In the genomic region with DNA sequence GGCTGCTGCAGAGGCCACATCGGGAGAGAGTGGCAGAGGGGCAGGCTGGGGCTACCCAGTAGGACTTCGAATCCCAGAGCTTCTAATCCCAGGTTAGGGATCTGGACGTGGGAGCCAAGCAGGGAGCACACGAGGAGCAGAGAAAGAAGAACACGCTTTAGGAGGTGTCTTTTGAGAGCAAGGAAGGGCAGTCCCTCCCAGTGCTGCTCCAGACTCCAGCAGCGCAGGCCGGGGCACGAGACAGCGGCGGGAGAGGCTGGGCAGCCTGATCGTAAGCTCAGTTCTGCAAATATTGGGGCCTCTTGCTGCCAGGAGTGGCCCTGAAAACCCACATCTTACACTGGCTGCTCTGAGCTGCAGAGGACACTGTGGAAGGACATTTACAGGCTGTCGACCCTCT, we compare ENCODE assay signal across 18 cellular contexts.
DNase-seq lines count a peak whose midpoint lies in the region; ATAC-seq and TF ChIP-seq lines count a peak whose summit lies in the region.
"Had no signal": no experiment of that assay in that cellular context is flagged by ENCODE, and none has a peak within 500 bp of the region (broad histone marks: within the 10 kb centered on the region; RNA-seq: fewer than 3 reads in every experiment).

No MANE protein-coding gene starts in this region.

- no peaks in the 10 kb centered on the region for H3K27me3 Mint-ChIP-seq in activated T-cell treated with anti-CD3 and anti-CD28 coated beads, Interleukin-2, amount 50 U/mL, for 24 hours
- H3K27me3 Mint-ChIP-seq in glutamatergic neuron (ENCODE audit: unreplicated experiment): peaks cover 4% of the 10 kb centered on the region
- H3K27me3 Mint-ChIP-seq: activated CD4-positive, alpha-beta T cell treated with anti-CD3 and anti-CD28 coated beads, Interleukin-2, amount 10 ng/mL, durations not matched to agents 24 days and 14 days had no signal

- H3K36me3 ChIP-seq in heart left ventricle (peaks cover 0 to 54% (median 9%) of the 10 kb centered on the region in 9 donors), neutrophil (peaks cover 58% of the 10 kb centered on the region), sigmoid colon (peaks cover 0 to 5% (median 0%) of the 10 kb centered on the region in 4 donors)

- H3K27me3 ChIP-seq in heart left ventricle (no peaks in the 10 kb centered on the region), neutrophil (no peaks in the 10 kb centered on the region), sigmoid colon (no peaks in the 10 kb centered on the region)

- no peak overlapping the region for H3K27ac Mint-ChIP-seq in activated T-cell treated with anti-CD3 and anti-CD28 coated beads, Interleukin-2, amount 50 U/mL, for 24 hours
- no peak overlapping the region for H3K27ac Mint-ChIP-seq in glutamatergic neuron (ENCODE audit: unreplicated experiment)
- H3K27ac Mint-ChIP-seq: activated CD4-positive, alpha-beta T cell treated with anti-CD3 and anti-CD28 coated beads, Interleukin-2, amount 10 ng/mL, durations not matched to agents 24 days and 14 days had no signal

- no peak overlapping the region for H3K4me3 ChIP-seq in heart left ventricle
- H3K4me3 ChIP-seq in neutrophil (ENCODE audit: low read depth in 1 of 2, low read length in 1 of 2): no peak overlapping the region
- H3K4me3 ChIP-seq in sigmoid colon: no peak overlapping the region
- H3K4me3 ChIP-seq: A549 had no signal

- TF ChIP-seq CTCF in heart left ventricle (IDR thresholded peaks at IDR 0.05) (no peak), neutrophil (IDR thresholded peaks at IDR 0.05) (no peak), sigmoid colon (IDR thresholded peaks at IDR 0.05) (no peak), glutamatergic neuron (IDR thresholded peaks at IDR 0.05; ENCODE audit: partially characterized antibody, unreplicated experiment) (no peak)

- H3K9me3 ChIP-seq in heart left ventricle (no peaks in the 10 kb centered on the region), neutrophil (no peaks in the 10 kb centered on the region), sigmoid colon (no peaks in the 10 kb centered on the region)
- H3K9me3 ChIP-seq: A549 had no signal

- H3K4me1 ChIP-seq in heart left ventricle (peaks cover 14 to 78% (median 50%) of the 10 kb centered on the region in 12 donors), neutrophil (ENCODE audit: control insufficient read depth in 1 of 2, insufficient read depth in 1 of 2, low read depth in 1 of 2, low read length in 1 of 2) (peaks cover 3 to 16% of the 10 kb centered on the region in 2 experiments), sigmoid colon (peaks cover 0 to 25% (median 12%) of the 10 kb centered on the region in 4 donors)

- H3K36me3 Mint-ChIP-seq in activated T-cell treated with anti-CD3 and anti-CD28 coated beads, Interleukin-2, amount 50 U/mL, for 24 hours (ENCODE audit: low read depth): peaks cover 47% of the 10 kb centered on the region
- no peaks in the 10 kb centered on the region for H3K36me3 Mint-ChIP-seq in glutamatergic neuron (ENCODE audit: unreplicated experiment)

- no peak for TF ChIP-seq EP300 in sigmoid colon (IDR thresholded peaks at IDR 0.05)

- ATAC-seq in Right ventricle myocardium inferior: peak; percentile 19
- peak in 3 of 4 donors; percentile 18 to 34 (median 30) for ATAC-seq in heart left ventricle
- ATAC-seq: A549 had no signal

- TF ChIP-seq POLR2A in heart left ventricle (IDR thresholded peaks at IDR 0.05) (no peak), sigmoid colon (IDR thresholded peaks at IDR 0.05) (no peak)

- intact Hi-C loops in Right ventricle myocardium inferior (cut with DNase I) (loop anchor here (5.0 kb wide), 1 partner anchor 75 kb away; a partner anchor contains a TSS), cardiac septum (cut with DNase I) (no loop called here), heart left ventricle (cut with DNase I) (loop anchor here in 3 of 10 donors (5.0 to 10.0 kb wide), 3 partner anchors 35 to 73 kb away; a partner anchor contains a TSS), sigmoid colon (cut with DNase I) (no loop called here)

- no peak for DNase-seq in Right ventricle myocardium inferior (ENCODE audit: missing footprints)
- DNase-seq in cardiac septum (ENCODE audit: low spot score): no peak
- no peak for DNase-seq in heart left ventricle
- DNase-seq in activated T-cell treated with anti-CD3 and anti-CD28 coated beads, Interleukin-2, amount 50 U/mL, for 24 hours: no peak
- DNase-seq in sigmoid colon: no peak
- DNase-seq in activated gamma-delta T cell treated with Interleukin-2 at 50 U/mL for 16 hours: no peak
- no peak for DNase-seq in glutamatergic neuron
- DNase-seq: activated CD4-positive, alpha-beta T cell treated with anti-CD3 and anti-CD28 coated beads, Interleukin-2, amount 10 ng/mL, durations not matched to agents 24 days and 14 days; activated T-cell treated with anti-CD3 and anti-CD28 coated beads, Interleukin-2, amount 50 U/mL, for 1 hour; aorta; effector CD4-positive, alpha-beta T cell; midbrain; NCI-H2081 treated with DMSO at 0.1 percent for 48 hours; NCI-H748 treated with DMSO at 0.1 percent for 48 hours; T-helper 2 cell; trophoblast cell had no signal

- H3K4me3 Mint-ChIP-seq in activated T-cell treated with anti-CD3 and anti-CD28 coated beads, Interleukin-2, amount 50 U/mL, for 24 hours: no peak overlapping the region
- H3K4me3 Mint-ChIP-seq in glutamatergic neuron (ENCODE audit: unreplicated experiment): no peak overlapping the region
- H3K4me3 Mint-ChIP-seq: activated CD4-positive, alpha-beta T cell treated with anti-CD3 and anti-CD28 coated beads, Interleukin-2, amount 10 ng/mL, durations not matched to agents 24 days and 14 days had no signal

- 30 to 55% (median 31%) methylated on average over 7 to 12 of the region's 12 CpGs for WGBS in heart left ventricle, 4 donors
- WGBS in sigmoid colon, 2 donors: 84% methylated on average over 12 of the region's 12 CpGs

- H3K27ac ChIP-seq in heart left ventricle: peak overlapping the region; percentile 66 to 93 (median 80)
- H3K27ac ChIP-seq in neutrophil: peak overlapping the region; percentile 71
- no peak overlapping the region for H3K27ac ChIP-seq in sigmoid colon

- peaks cover 29% of the 10 kb centered on the region for H3K4me1 Mint-ChIP-seq in activated T-cell treated with anti-CD3 and anti-CD28 coated beads, Interleukin-2, amount 50 U/mL, for 24 hours (ENCODE audit: low read depth)
- peaks cover 17% of the 10 kb centered on the region for H3K4me1 Mint-ChIP-seq in glutamatergic neuron (ENCODE audit: low read depth, unreplicated experiment)

- no peaks in the 10 kb centered on the region for H3K9me3 Mint-ChIP-seq in activated T-cell treated with anti-CD3 and anti-CD28 coated beads, Interleukin-2, amount 50 U/mL, for 24 hours
- peaks cover 4% of the 10 kb centered on the region for H3K9me3 Mint-ChIP-seq in glutamatergic neuron (ENCODE audit: unreplicated experiment)
- H3K9me3 Mint-ChIP-seq: activated CD4-positive, alpha-beta T cell treated with anti-CD3 and anti-CD28 coated beads, Interleukin-2, amount 10 ng/mL, durations not matched to agents 24 days and 14 days had no signal

Comparison
In these comparisons a context has a peak if more than half of its experiments do, and no peak if none do; other contexts are left out.
1. H3K27ac ChIP-seq: peak in heart left ventricle (12 of 12) and neutrophil (single experiment); none in sigmoid colon (0 of 4).